12 cellular contexts compared by ENCODE assay signal in genomic region chr3:151169262-151169661, GRCh38. TPM values are rescaled to one million over a fixed set of nuclear protein-coding genes. Genes with fewer than 3 reads are reported as not detected.
DNase-seq lines count a peak whose midpoint lies in the region; ATAC-seq and TF ChIP-seq lines count a peak whose summit lies in the region.
"Had no signal": no experiment of that assay in that cellular context is flagged by ENCODE, and none has a peak within 500 bp of the region (broad histone marks: within the 10 kb centered on the region; RNA-seq: fewer than 3 reads in every experiment).

No MANE protein-coding gene starts in this region.

- DNase-seq in stimulated activated naive B cell treated with anti-CD40 and anti-IgM and Interleukin-4, amounts not matched to agents 10 μg/mL and 1 μg/mL and 100 μg/mL, for 72 hours = no peak
- DNase-seq in activated naive CD4-positive, alpha-beta T cell treated with anti-CD3 and anti-CD28 coated beads, Interleukin-2, amount 10 ng/mL, durations not matched to agents 7 days and 5 days = no peak
- DNase-seq in head of caudate nucleus = no peak
- DNase-seq in KG1 (lab: John Stamatoyannopoulos, UW) = no peak
- DNase-seq: activated naive CD4-positive, alpha-beta T cell treated with anti-CD3 and anti-CD28 coated beads, Interleukin-2, amount 50 U/mL, for 16 hours; NCI-H2171 treated with DMSO at 0.1 percent for 48 hours had no signal

- ATAC-seq in GM19351 (IDR thresholded peaks at IDR 0.05; ENCODE audit: unreplicated experiment) (peak; percentile 4), esophagus mucosa (peak; percentile 41)
- peak; percentile 9 to 26 for ATAC-seq in stimulated activated naive B cell treated with anti-CD40 and anti-IgM and Interleukin-4, amounts not matched to agents 10 μg/mL and 1 μg/mL and 100 μg/mL, for 72 hours (replicated peaks)

- H3K4me3 Mint-ChIP-seq in stimulated activated naive B cell treated with anti-CD40 and anti-IgM and Interleukin-4, amounts not matched to agents 10 μg/mL and 1 μg/mL and 100 μg/mL, for 72 hours = no peak overlapping the region
- H3K4me3 Mint-ChIP-seq in activated naive CD4-positive, alpha-beta T cell treated with anti-CD3 and anti-CD28 coated beads, Interleukin-2, amount 10 ng/mL, durations not matched to agents 7 days and 5 days = no peak overlapping the region
- H3K4me3 Mint-ChIP-seq: activated CD8-positive, alpha-beta T cell treated with anti-CD3 and anti-CD28 coated beads for 36 hours had no signal

- intact Hi-C loops in head of caudate nucleus (cut with DNase I) = loop anchor here (5.0 kb wide), 1 partner anchor 113 kb away; no protein-coding TSS in a partner anchor

- no peak for TF ChIP-seq CTCF in KMS-11 (conservative IDR thresholded peaks at IDR 0.05; ENCODE audit: low read depth, low read length)

- no peak overlapping the region for H3K4me3 ChIP-seq in KMS-11 (IDR thresholded peaks at IDR 0.05; ENCODE audit: insufficient read depth, low read depth, low read length)
- H3K4me3 ChIP-seq: esophagus muscularis mucosa, HAP-1 had no signal

- H3K4me1 Mint-ChIP-seq in stimulated activated naive B cell treated with anti-CD40 and anti-IgM and Interleukin-4, amounts not matched to agents 10 μg/mL and 1 μg/mL and 100 μg/mL, for 72 hours = peaks cover 24 to 37% of the 10 kb centered on the region in 2 donors
- H3K4me1 Mint-ChIP-seq in activated naive CD4-positive, alpha-beta T cell treated with anti-CD3 and anti-CD28 coated beads, Interleukin-2, amount 10 ng/mL, durations not matched to agents 7 days and 5 days = peaks cover 60% of the 10 kb centered on the region

- H3K9me3 Mint-ChIP-seq in stimulated activated naive B cell treated with anti-CD40 and anti-IgM and Interleukin-4, amounts not matched to agents 10 μg/mL and 1 μg/mL and 100 μg/mL, for 72 hours = no peaks in the 10 kb centered on the region
- no peaks in the 10 kb centered on the region for H3K9me3 Mint-ChIP-seq in activated naive CD4-positive, alpha-beta T cell treated with anti-CD3 and anti-CD28 coated beads, Interleukin-2, amount 10 ng/mL, durations not matched to agents 7 days and 5 days
- H3K9me3 Mint-ChIP-seq: activated CD8-positive, alpha-beta T cell treated with anti-CD3 and anti-CD28 coated beads for 36 hours had no signal

- H3K27ac ChIP-seq in KMS-11 = no peak overlapping the region

- no peaks in the 10 kb centered on the region for H3K27me3 Mint-ChIP-seq in stimulated activated naive B cell treated with anti-CD40 and anti-IgM and Interleukin-4, amounts not matched to agents 10 μg/mL and 1 μg/mL and 100 μg/mL, for 72 hours
- H3K27me3 Mint-ChIP-seq in activated naive CD4-positive, alpha-beta T cell treated with anti-CD3 and anti-CD28 coated beads, Interleukin-2, amount 10 ng/mL, durations not matched to agents 7 days and 5 days = no peaks in the 10 kb centered on the region
- H3K27me3 Mint-ChIP-seq: activated CD8-positive, alpha-beta T cell treated with anti-CD3 and anti-CD28 coated beads for 36 hours had no signal

- H3K4me1 ChIP-seq in KMS-11 (ENCODE audit: low read depth, poor library complexity, severe bottlenecking) = peaks cover 44% of the 10 kb centered on the region
- H3K4me1 ChIP-seq: HAP-1 had no signal

- no peak overlapping the region for H3K9ac ChIP-seq in KMS-11

- H4K20me1 ChIP-seq in KMS-11 (ENCODE audit: insufficient read depth) = no peaks in the 10 kb centered on the region

- H3K79me2 ChIP-seq in KMS-11 (ENCODE audit: insufficient read depth, low read depth) = no peaks in the 10 kb centered on the region

- peak overlapping the region; percentile 52 for H3K4me2 ChIP-seq in KMS-11

- no peaks in the 10 kb centered on the region for H3K36me3 Mint-ChIP-seq in stimulated activated naive B cell treated with anti-CD40 and anti-IgM and Interleukin-4, amounts not matched to agents 10 μg/mL and 1 μg/mL and 100 μg/mL, for 72 hours
- peaks cover 5% of the 10 kb centered on the region for H3K36me3 Mint-ChIP-seq in activated naive CD4-positive, alpha-beta T cell treated with anti-CD3 and anti-CD28 coated beads, Interleukin-2, amount 10 ng/mL, durations not matched to agents 7 days and 5 days

- peak overlapping the region; percentile 56 for H3K27ac Mint-ChIP-seq in stimulated activated naive B cell treated with anti-CD40 and anti-IgM and Interleukin-4, amounts not matched to agents 10 μg/mL and 1 μg/mL and 100 μg/mL, for 72 hours
- H3K27ac Mint-ChIP-seq in activated naive CD4-positive, alpha-beta T cell treated with anti-CD3 and anti-CD28 coated beads, Interleukin-2, amount 10 ng/mL, durations not matched to agents 7 days and 5 days = no peak overlapping the region

- H2AFZ ChIP-seq in KMS-11 (ENCODE audit: low read depth) = no peak overlapping the region

- no peaks in the 10 kb centered on the region for H3K36me3 ChIP-seq in KMS-11 (ENCODE audit: insufficient read depth)
- H3K36me3 ChIP-seq: esophagus muscularis mucosa had no signal

- CTCF ChIA-PET in activated naive CD4-positive, alpha-beta T cell treated with anti-CD3 and anti-CD28 coated beads, Interleukin-2, amount 10 ng/mL, durations not matched to agents 7 days and 5 days (lab: Charles Lee) = interaction anchor here (0.6 to 7.2 kb wide), 15 partner anchors 13 to 159 kb away, joined by 3 to 167 read pairs (median 12); partner anchors contain the start of genes P2RY13 and P2RY14

- H3K27me3 ChIP-seq in KMS-11 (ENCODE audit: insufficient read depth, low read depth) = no peaks in the 10 kb centered on the region
- H3K27me3 ChIP-seq: esophagus muscularis mucosa had no signal

RNA-seq across cellular contexts. Expression of gene GPR171, which starts 33.8 kb away (rescaled TPM):
- 0.32 TPM for total RNA-seq in esophagus mucosa
